In genomic region chr2:17593841-17594482, GRCh38 we compare ENCODE assay signal across 1 cellular context.
A peak's percentile ranks its signal among the peaks of the same experiment; 100 is the strongest.
TF ChIP-seq lines count a peak whose summit lies in the region.

No MANE protein-coding gene starts in this region.

TF ChIP-seq in K562, 482 proteins besides CTCF, POLR2A, EP300 and RAD21 (continues in another document):
- TF ChIP-seq, protein P1, sequence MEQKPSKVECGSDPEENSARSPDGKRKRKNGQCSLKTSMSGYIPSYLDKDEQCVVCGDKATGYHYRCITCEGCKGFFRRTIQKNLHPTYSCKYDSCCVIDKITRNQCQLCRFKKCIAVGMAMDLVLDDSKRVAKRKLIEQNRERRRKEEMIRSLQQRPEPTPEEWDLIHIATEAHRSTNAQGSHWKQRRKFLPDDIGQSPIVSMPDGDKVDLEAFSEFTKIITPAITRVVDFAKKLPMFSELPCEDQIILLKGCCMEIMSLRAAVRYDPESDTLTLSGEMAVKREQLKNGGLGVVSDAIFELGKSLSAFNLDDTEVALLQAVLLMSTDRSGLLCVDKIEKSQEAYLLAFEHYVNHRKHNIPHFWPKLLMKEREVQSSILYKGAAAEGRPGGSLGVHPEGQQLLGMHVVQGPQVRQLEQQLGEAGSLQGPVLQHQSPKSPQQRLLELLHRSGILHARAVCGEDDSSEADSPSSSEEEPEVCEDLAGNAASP (IDR thresholded peaks at IDR 0.05), result no peak
- TF ChIP-seq ZNF318 (IDR thresholded peaks at IDR 0.05; ENCODE audit: borderline replicate concordance in 1 of 2, low read depth in 1 of 2), result 0 out of 4 replicates have a peak, but pooled peaks of 1 of the 2 experiments have one; percentile 33
- TF ChIP-seq TGIF2 (CRISPR knock-in tag; IDR thresholded peaks at IDR 0.05), result no peak
- 0 out of 4 replicates have a peak, but pooled peaks of 1 of the 2 experiments have one; percentile 33 for TF ChIP-seq FOXK2 (conservative IDR thresholded peaks at IDR 0.05 in 1 of 2, IDR thresholded peaks at IDR 0.05 in 1 of 2; ENCODE audit: low read depth in 2 of 2)
- TF ChIP-seq ZNF165 (CRISPR knock-in tag; IDR thresholded peaks at IDR 0.05; ENCODE audit: borderline replicate concordance), result no peak
- no peak for TF ChIP-seq MXD1 (CRISPR knock-in tag; IDR thresholded peaks at IDR 0.05; ENCODE audit: borderline replicate concordance, poor library complexity, severe bottlenecking)
- TF ChIP-seq SMARCE1 (IDR thresholded peaks at IDR 0.05), result peak; percentile 65
- peak; percentile 80 for TF ChIP-seq DPF2 (IDR thresholded peaks at IDR 0.05)
- TF ChIP-seq HDAC2 (IDR thresholded peaks at IDR 0.05), result no peak
- peak; percentile 62 for TF ChIP-seq CCNT2 (IDR thresholded peaks at IDR 0.05; ENCODE audit: borderline replicate concordance, extremely low read depth, insufficient read length, low read depth, low read length)
- TF ChIP-seq MAFF (IDR thresholded peaks at IDR 0.05; ENCODE audit: low read length), result no peak
- TF ChIP-seq, protein P2, sequence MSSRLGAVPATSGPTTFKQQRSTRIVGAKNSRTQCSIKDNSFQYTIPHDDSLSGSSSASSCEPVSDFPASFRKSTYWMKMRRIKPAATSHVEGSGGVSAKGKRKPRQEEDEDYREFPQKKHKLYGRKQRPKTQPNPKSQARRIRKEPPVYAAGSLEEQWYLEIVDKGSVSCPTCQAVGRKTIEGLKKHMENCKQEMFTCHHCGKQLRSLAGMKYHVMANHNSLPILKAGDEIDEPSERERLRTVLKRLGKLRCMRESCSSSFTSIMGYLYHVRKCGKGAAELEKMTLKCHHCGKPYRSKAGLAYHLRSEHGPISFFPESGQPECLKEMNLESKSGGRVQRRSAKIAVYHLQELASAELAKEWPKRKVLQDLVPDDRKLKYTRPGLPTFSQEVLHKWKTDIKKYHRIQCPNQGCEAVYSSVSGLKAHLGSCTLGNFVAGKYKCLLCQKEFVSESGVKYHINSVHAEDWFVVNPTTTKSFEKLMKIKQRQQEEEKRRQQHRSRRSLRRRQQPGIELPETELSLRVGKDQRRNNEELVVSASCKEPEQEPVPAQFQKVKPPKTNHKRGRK (tag; IDR thresholded peaks at IDR 0.05), result no peak
- TF ChIP-seq ZNF695 (CRISPR knock-in tag; IDR thresholded peaks at IDR 0.05), result no peak
- no peak for TF ChIP-seq TSC22D4 (tag; IDR thresholded peaks at IDR 0.05)
- no peak for TF ChIP-seq ZNF584 (CRISPR knock-in tag; IDR thresholded peaks at IDR 0.05; ENCODE audit: low read depth)
- no peak for TF ChIP-seq NUFIP1 (IDR thresholded peaks at IDR 0.05; ENCODE audit: partially characterized antibody)
- peak; percentile 44; the same call in 1 of the 2 replicates for TF ChIP-seq SMARCC2 (IDR thresholded peaks at IDR 0.05; ENCODE audit: low read depth)
- TF ChIP-seq TEAD4 (IDR thresholded peaks at IDR 0.05; ENCODE audit: low read length), result peak; percentile 88
- no peak for TF ChIP-seq TEAD4 (CRISPR knock-in tag; IDR thresholded peaks at IDR 0.05; ENCODE audit: borderline replicate concordance)
- TF ChIP-seq MEIS2 (IDR thresholded peaks at IDR 0.05; ENCODE audit: partially characterized antibody), result peak; percentile 94
- TF ChIP-seq PML (IDR thresholded peaks at IDR 0.05; ENCODE audit: low read length), result peak; percentile 60; the same call in 1 of the 2 replicates
- no peak for TF ChIP-seq E2F6 (IDR thresholded peaks at IDR 0.05; ENCODE audit: borderline replicate concordance in 1 of 2, extremely low read depth in 1 of 2, insufficient read depth in 1 of 2, insufficient read length in 1 of 2, low read depth in 1 of 2, low read length in 1 of 2, poor library complexity in 1 of 2, severe bottlenecking in 1 of 2)
- no peak for TF ChIP-seq SP1 (CRISPR knock-in tag; IDR thresholded peaks at IDR 0.05)
- TF ChIP-seq RNF2 (IDR thresholded peaks at IDR 0.05), result no peak
- TF ChIP-seq, protein P3, sequence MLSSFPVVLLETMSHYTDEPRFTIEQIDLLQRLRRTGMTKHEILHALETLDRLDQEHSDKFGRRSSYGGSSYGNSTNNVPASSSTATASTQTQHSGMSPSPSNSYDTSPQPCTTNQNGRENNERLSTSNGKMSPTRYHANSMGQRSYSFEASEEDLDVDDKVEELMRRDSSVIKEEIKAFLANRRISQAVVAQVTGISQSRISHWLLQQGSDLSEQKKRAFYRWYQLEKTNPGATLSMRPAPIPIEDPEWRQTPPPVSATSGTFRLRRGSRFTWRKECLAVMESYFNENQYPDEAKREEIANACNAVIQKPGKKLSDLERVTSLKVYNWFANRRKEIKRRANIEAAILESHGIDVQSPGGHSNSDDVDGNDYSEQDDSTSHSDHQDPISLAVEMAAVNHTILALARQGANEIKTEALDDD (IDR thresholded peaks at IDR 0.05), result peak; percentile 54; the same call in 1 of the 2 replicates
- no peak for TF ChIP-seq ZBTB12 (CRISPR knock-in tag; IDR thresholded peaks at IDR 0.05)
- no peak for TF ChIP-seq ZFP1 (CRISPR knock-in tag; IDR thresholded peaks at IDR 0.05)
- no peak for TF ChIP-seq CBX1 (IDR thresholded peaks at IDR 0.05; ENCODE audit: low read depth)
- peak; percentile 32; the same call in 1 of the 2 replicates for TF ChIP-seq C11orf30 (IDR thresholded peaks at IDR 0.05; ENCODE audit: low read depth)
- no peak for TF ChIP-seq RUNX1 (IDR thresholded peaks at IDR 0.05; ENCODE audit: low read depth)
- TF ChIP-seq STAT5A (IDR thresholded peaks at IDR 0.05; ENCODE audit: borderline replicate concordance, low read length), result peak; percentile 44; the same call in 1 of the 2 replicates
- no peak for TF ChIP-seq ZNF354B (CRISPR knock-in tag; IDR thresholded peaks at IDR 0.05)
- TF ChIP-seq DMBX1 (CRISPR knock-in tag; IDR thresholded peaks at IDR 0.05; ENCODE audit: borderline replicate concordance), result no peak
- TF ChIP-seq PRDM10 (IDR thresholded peaks at IDR 0.05; ENCODE audit: partially characterized antibody), result peak; percentile 38
- peak; percentile 59; the same call in 1 of the 2 replicates for TF ChIP-seq ESRRA (IDR thresholded peaks at IDR 0.05; ENCODE audit: borderline replicate concordance, low read depth)
- TF ChIP-seq SP2 (IDR thresholded peaks at IDR 0.05; ENCODE audit: extremely low read depth, low read depth, low read length, poor library complexity, severe bottlenecking), result no peak
- TF ChIP-seq MED1 (CRISPR knock-in tag; IDR thresholded peaks at IDR 0.05; ENCODE audit: borderline replicate concordance), result no peak
- TF ChIP-seq STAG1 (CRISPR knock-in tag; IDR thresholded peaks at IDR 0.05; ENCODE audit: borderline replicate concordance), result no peak
- peak; percentile 52; the same call in 1 of the 2 replicates for TF ChIP-seq LCOR (CRISPR knock-in tag; IDR thresholded peaks at IDR 0.05)
- 0 out of 2 replicates have a peak, but pooled peaks have one; percentile 42 for TF ChIP-seq NR2C1 (IDR thresholded peaks at IDR 0.05)
- no peak for TF ChIP-seq NR2C1 (tag; IDR thresholded peaks at IDR 0.05)
- no peak for TF ChIP-seq SAFB (IDR thresholded peaks at IDR 0.05; ENCODE audit: borderline replicate concordance, low read depth, low read length)
- TF ChIP-seq HDAC3 (IDR thresholded peaks at IDR 0.05; ENCODE audit: borderline replicate concordance, partially characterized antibody), result peak; percentile 40
- no peak for TF ChIP-seq RFX1 (IDR thresholded peaks at IDR 0.05)
- peak; percentile 79 for TF ChIP-seq SMARCA4 (IDR thresholded peaks at IDR 0.05)
- no peak for TF ChIP-seq PHF8 (IDR thresholded peaks at IDR 0.05; ENCODE audit: borderline replicate concordance, low read length)
- no peak for TF ChIP-seq ZSCAN29 (IDR thresholded peaks at IDR 0.05)
- no peak for TF ChIP-seq ZNF436 (CRISPR knock-in tag; IDR thresholded peaks at IDR 0.05)
- peak; percentile 57; the same call in 1 of the 2 replicates for TF ChIP-seq GATA2 (CRISPR knock-in tag; IDR thresholded peaks at IDR 0.05)
- no peak for TF ChIP-seq KDM5B (IDR thresholded peaks at IDR 0.05; ENCODE audit: insufficient replicate concordance, low read depth, low read length)
- TF ChIP-seq POLR2AphosphoS5 (IDR thresholded peaks at IDR 0.05; ENCODE audit: control insufficient read depth, insufficient read depth, low read depth, low read length), result peak; percentile 60; the same call in 1 of the 2 replicates
